In genomic region chr3:47542614-47543173, GRCh38 we compare ENCODE assay signal across 16 cellular contexts. TPM values are rescaled to one million over a fixed set of nuclear protein-coding genes. Genes with fewer than 3 reads are reported as not detected.
A peak's percentile ranks its signal among the peaks of the same experiment; 100 is the strongest.
DNase-seq lines count a peak whose midpoint lies in the region; TF ChIP-seq lines count a peak whose summit lies in the region.
"Had no signal": no experiment of that assay in that cellular context is flagged by ENCODE, and none has a peak within 500 bp of the region (broad histone marks: within the 10 kb centered on the region; RNA-seq: fewer than 3 reads in every experiment).

No MANE protein-coding gene starts in this region.

- intact Hi-C loops in vagina (cut with DNase I), result no loop called here

- peak overlapping the region; percentile 55 for H2AFZ ChIP-seq in neuron (ENCODE audit: low read depth, low read length)

- no peaks in the 10 kb centered on the region for H3K36me3 ChIP-seq in neuron (ENCODE audit: insufficient read depth, low read length)
- H3K36me3 ChIP-seq in vagina, result no peaks in the 10 kb centered on the region
- H3K36me3 ChIP-seq: gastrocnemius medialis had no signal

- DNase-seq in NCI-H1417 (lab: John Stamatoyannopoulos, UW) (peak in 2 of 3 experiments; percentile 0), NCI-H1417 treated with DMSO at 0.1 percent for 48 hours (lab: John Stamatoyannopoulos, UW) (no peak), fibroblast of pulmonary artery (ENCODE audit: low read depth) (peak; percentile 11), ureter (ENCODE audit: low spot score) (peak; percentile 51), vagina (ENCODE audit: extremely low spot score in 2 of 2) (no peak), NAMALWA (ENCODE audit: low spot score) (no peak), NCI-H2196 treated with DMSO at 0.1 percent for 48 hours (lab: John Stamatoyannopoulos, UW; ENCODE audit: unreplicated experiment) (no peak)
- DNase-seq: activated T-cell treated with anti-CD3 and anti-CD28 coated beads, Interleukin-2, amount 50 U/mL, for 4 hours; central memory CD4-positive, alpha-beta T cell; NCI-H510A; SIG-M5; stimulated activated CD4-positive, alpha-beta T cell treated with anti-CD3 and anti-CD28 coated beads, Interleukin-12 subunit alpha, Interleukin-12 subunit beta, amount 100 ng/mL, for 4 hours; stimulated activated CD8-positive, alpha-beta memory T cell treated with anti-CD3 and anti-CD28 coated beads, Interleukin-4, amount 100 ng/mL, for 48 hours had no signal

- H3K4me3 ChIP-seq in fibroblast of pulmonary artery (replicated peaks; ENCODE audit: low read depth, low read length) (no peak overlapping the region), neuron (ENCODE audit: low read length) (no peak overlapping the region), vagina (no peak overlapping the region)
- H3K4me3 ChIP-seq: gastrocnemius medialis had no signal

- no peaks in the 10 kb centered on the region for H3K27me3 ChIP-seq in neuron (ENCODE audit: insufficient read depth, low read length)
- no peaks in the 10 kb centered on the region for H3K27me3 ChIP-seq in vagina
- H3K27me3 ChIP-seq: gastrocnemius medialis had no signal

- H3K27ac ChIP-seq in vagina, result no peak overlapping the region
- H3K27ac ChIP-seq: gastrocnemius medialis, VCaP had no signal

- no peak for TF ChIP-seq POLR2A in vagina (IDR thresholded peaks at IDR 0.05)

- H3K9me3 ChIP-seq in neuron (ENCODE audit: low read length) (no peaks in the 10 kb centered on the region), vagina (no peaks in the 10 kb centered on the region)
- H3K9me3 ChIP-seq: gastrocnemius medialis had no signal

- TF ChIP-seq CTCF in fibroblast of pulmonary artery (IDR thresholded peaks at IDR 0.05; ENCODE audit: low read length, missing control alignments), result no peak
- TF ChIP-seq CTCF in vagina (IDR thresholded peaks at IDR 0.05), result no peak

- no peaks in the 10 kb centered on the region for H3K4me1 ChIP-seq in neuron (ENCODE audit: insufficient read depth, low read length)
- H3K4me1 ChIP-seq in vagina, result no peaks in the 10 kb centered on the region
- H3K4me1 ChIP-seq: gastrocnemius medialis had no signal

RNA-seq across cellular contexts. Expression of gene ELP6, which starts 29.2 kb away (rescaled TPM):
- total RNA-seq in ureter (25.8 TPM), vagina (22.1 TPM)

RNA-seq across cellular contexts. Expression of gene CSPG5, which starts 36.0 kb away (rescaled TPM):
- total RNA-seq in ureter (not detected), vagina (0.98 TPM)

Comparison
In these comparisons a context has a peak if more than half of its experiments do, and no peak if none do; other contexts are left out.
1. DNase-seq: peak in NCI-H1417 (2 of 3), fibroblast of pulmonary artery (single experiment) and ureter (single experiment); none in NCI-H1417 treated with DMSO at 0.1 percent for 48 hours (single experiment), vagina (0 of 2), NAMALWA (single experiment) and NCI-H2196 treated with DMSO at 0.1 percent for 48 hours (single experiment).